9 cellular contexts compared by ENCODE assay signal in genomic region chr6:18454446-18454845, GRCh38.
"Had no signal": no experiment of that assay in that cellular context is flagged by ENCODE, and none has a peak within 500 bp of the region (broad histone marks: within the 10 kb centered on the region; RNA-seq: fewer than 3 reads in every experiment).

No MANE protein-coding gene starts in this region.

- DNase-seq: GM23248, GOT3, H7, HFFc6, IMR-90 had no signal

- ATAC-seq: HCT116, K562 had no signal

- H3K27ac ChIP-seq: GM23248 had no signal

- H3K4me1 ChIP-seq: HAP-1 had no signal

- H3K36me3 ChIP-seq: HAP-1 had no signal

- H3K4me3 ChIP-seq: GM23248, HAP-1, K562 had no signal

- H3K9me3 ChIP-seq: HAP-1 had no signal

- FAIRE-seq: HTR-8/SVneo, K562 had no signal
